ENCODE assay signal across 1 cellular context in the genomic region with DNA sequence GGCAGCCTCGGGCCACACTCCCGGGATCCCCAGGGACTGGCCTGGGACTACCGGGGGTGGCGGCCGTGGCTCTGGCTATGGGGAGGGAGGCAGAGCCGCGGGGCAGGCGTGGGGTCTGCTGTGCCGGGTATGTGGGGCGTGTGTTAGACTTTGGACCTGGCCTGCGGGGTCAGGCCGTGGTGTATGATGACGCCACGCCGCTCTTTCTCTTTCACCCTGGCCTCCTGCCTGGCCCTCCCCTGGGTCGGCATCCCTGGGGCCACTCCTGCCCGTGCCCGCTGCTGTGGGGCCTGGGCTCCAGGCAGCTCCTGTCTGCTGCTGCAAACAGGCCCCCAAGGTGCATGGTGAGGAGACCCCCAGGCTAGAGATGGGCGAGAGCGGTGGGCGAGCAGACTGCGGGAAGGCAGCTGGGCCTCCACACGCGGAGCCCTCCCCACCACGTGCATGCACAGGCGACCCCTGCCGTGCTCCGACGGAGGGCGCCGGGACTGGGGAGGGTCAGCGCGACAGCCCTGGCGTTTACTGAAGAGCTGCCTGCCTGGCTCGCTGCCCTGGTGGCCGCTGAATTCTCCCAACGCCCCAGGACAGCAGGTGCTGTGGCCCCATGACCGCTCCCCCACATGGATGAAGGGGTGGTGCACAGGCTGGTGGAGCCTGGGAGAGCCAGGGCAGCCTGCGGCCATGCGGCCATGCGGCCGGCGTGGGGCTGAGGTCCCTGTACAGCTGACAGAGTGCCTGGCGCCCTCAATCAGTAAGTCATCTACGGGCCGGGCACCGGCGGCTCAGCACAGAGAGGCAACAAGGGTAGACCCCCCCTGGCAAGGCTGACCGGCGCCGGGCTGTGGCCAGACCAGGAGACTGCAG.
A peak's percentile ranks its signal among the peaks of the same experiment; 100 is the strongest.
TF ChIP-seq lines count a peak whose summit lies in the region.

No MANE protein-coding gene starts in this region.

TF ChIP-seq in GM12878, 131 proteins besides CTCF, POLR2A, EP300 and RAD21:
- TF ChIP-seq RFX5 (IDR thresholded peaks at IDR 0.05; ENCODE audit: low read depth, low read length) (no peak), BCL11A (IDR thresholded peaks at IDR 0.05; ENCODE audit: low read depth, low read length) (no peak), RUNX3 (IDR thresholded peaks at IDR 0.05; ENCODE audit: low read length) (no peak), BRCA1 (IDR thresholded peaks at IDR 0.05; ENCODE audit: low read depth, low read length) (no peak), CHD2 (IDR thresholded peaks at IDR 0.05; ENCODE audit: borderline replicate concordance, low read depth, low read length) (no peak)
- TF ChIP-seq, protein P1, sequence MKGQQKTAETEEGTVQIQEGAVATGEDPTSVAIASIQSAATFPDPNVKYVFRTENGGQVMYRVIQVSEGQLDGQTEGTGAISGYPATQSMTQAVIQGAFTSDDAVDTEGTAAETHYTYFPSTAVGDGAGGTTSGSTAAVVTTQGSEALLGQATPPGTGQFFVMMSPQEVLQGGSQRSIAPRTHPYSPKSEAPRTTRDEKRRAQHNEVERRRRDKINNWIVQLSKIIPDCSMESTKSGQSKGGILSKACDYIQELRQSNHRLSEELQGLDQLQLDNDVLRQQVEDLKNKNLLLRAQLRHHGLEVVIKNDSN (IDR thresholded peaks at IDR 0.05; ENCODE audit: borderline replicate concordance, extremely low read length, insufficient read depth, low read depth, low read length): peak; percentile 10
- TF ChIP-seq, protein P2, sequence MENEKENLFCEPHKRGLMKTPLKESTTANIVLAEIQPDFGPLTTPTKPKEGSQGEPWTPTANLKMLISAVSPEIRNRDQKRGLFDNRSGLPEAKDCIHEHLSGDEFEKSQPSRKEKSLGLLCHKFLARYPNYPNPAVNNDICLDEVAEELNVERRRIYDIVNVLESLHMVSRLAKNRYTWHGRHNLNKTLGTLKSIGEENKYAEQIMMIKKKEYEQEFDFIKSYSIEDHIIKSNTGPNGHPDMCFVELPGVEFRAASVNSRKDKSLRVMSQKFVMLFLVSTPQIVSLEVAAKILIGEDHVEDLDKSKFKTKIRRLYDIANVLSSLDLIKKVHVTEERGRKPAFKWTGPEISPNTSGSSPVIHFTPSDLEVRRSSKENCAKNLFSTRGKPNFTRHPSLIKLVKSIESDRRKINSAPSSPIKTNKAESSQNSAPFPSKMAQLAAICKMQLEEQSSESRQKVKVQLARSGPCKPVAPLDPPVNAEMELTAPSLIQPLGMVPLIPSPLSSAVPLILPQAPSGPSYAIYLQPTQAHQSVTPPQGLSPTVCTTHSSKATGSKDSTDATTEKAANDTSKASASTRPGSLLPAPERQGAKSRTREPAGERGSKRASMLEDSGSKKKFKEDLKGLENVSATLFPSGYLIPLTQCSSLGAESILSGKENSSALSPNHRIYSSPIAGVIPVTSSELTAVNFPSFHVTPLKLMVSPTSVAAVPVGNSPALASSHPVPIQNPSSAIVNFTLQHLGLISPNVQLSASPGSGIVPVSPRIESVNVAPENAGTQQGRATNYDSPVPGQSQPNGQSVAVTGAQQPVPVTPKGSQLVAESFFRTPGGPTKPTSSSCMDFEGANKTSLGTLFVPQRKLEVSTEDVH (IDR thresholded peaks at IDR 0.05; ENCODE audit: low read depth, partially characterized antibody): no peak
